20 cellular contexts compared by ENCODE assay signal in genomic region chr3:42745291-42745745, GRCh38. TPM values are rescaled to one million over a fixed set of nuclear protein-coding genes. Genes with fewer than 3 reads are reported as not detected.
A peak's percentile ranks its signal among the peaks of the same experiment; 100 is the strongest.
DNase-seq lines count a peak whose midpoint lies in the region; ATAC-seq, FAIRE-seq and TF ChIP-seq lines count a peak whose summit lies in the region.
"Had no signal": no experiment of that assay in that cellular context is flagged by ENCODE, and none has a peak within 500 bp of the region (broad histone marks: within the 10 kb centered on the region; RNA-seq: fewer than 3 reads in every experiment).

No MANE protein-coding gene starts in this region.

- no peak overlapping the region for H3K27ac Mint-ChIP-seq in activated T-helper 2 cell treated with anti-CD3 and anti-CD28 coated beads, Interferon-gamma antibody, Interleukin-2, Interleukin-4, amounts not matched to agents 10 μg/mL and 5 μg/mL and 100 μg/mL, durations not matched to agents 14 hours and 24 hours and 36 hours
- H3K27ac Mint-ChIP-seq: CD8-positive, alpha-beta memory T cell; T-cell had no signal

- in situ Hi-C loops in K562 (cut with MboI), result loop anchor here (5.0 to 10.0 kb wide), 2 partner anchors 93 to 171 kb away; partner anchors contain the start of gene ZBTB47

- TF ChIP-seq POLR2A in K562 (conservative IDR thresholded peaks at IDR 0.05), result no peak
- no peak for TF ChIP-seq POLR2A in tibial nerve (IDR thresholded peaks at IDR 0.05)

- H3K36me3 Mint-ChIP-seq in activated T-helper 2 cell treated with anti-CD3 and anti-CD28 coated beads, Interferon-gamma antibody, Interleukin-2, Interleukin-4, amounts not matched to agents 10 μg/mL and 5 μg/mL and 100 μg/mL, durations not matched to agents 14 hours and 24 hours and 36 hours (ENCODE audit: low read depth), result no peaks in the 10 kb centered on the region
- H3K36me3 Mint-ChIP-seq: CD8-positive, alpha-beta memory T cell; T-cell had no signal

- ATAC-seq in K562, result no peak
- no peak for ATAC-seq in lower lobe of right lung
- ATAC-seq in HG03520 (IDR thresholded peaks at IDR 0.05; ENCODE audit: unreplicated experiment), result no peak
- no peak for ATAC-seq in sciatic nerve
- ATAC-seq: T-cell had no signal

- no TSS peak for BruUV-seq in K562 (replicated peaks; lab: Mats Ljungman, UMichigan)

- FAIRE-seq in K562 (lab: Jason Lieb, UNC), result no peak
- FAIRE-seq: A549, astrocyte had no signal

- H3K27me3 ChIP-seq in K562 (ENCODE audit: control insufficient read depth in 2 of 2, insufficient read depth in 2 of 2, low read length in 2 of 2) (peaks cover 6 to 41% of the 10 kb centered on the region in 2 experiments; a peak in 4 of 5 replicates), lower lobe of right lung (ENCODE audit: low read depth) (no peaks in the 10 kb centered on the region), tibial nerve (no peaks in the 10 kb centered on the region)

- TF ChIP-seq EP300 in K562 (IDR thresholded peaks at IDR 0.05; ENCODE audit: low read length), result no peak
- TF ChIP-seq EP300 in tibial nerve (IDR thresholded peaks at IDR 0.05), result no peak

- H3K36me3 ChIP-seq in K562 (ENCODE audit: control insufficient read depth, insufficient read depth, low read length) (no peaks in the 10 kb centered on the region), lower lobe of right lung (no peaks in the 10 kb centered on the region), tibial nerve (no peaks in the 10 kb centered on the region)

- H3K4me1 ChIP-seq in K562 (replicated peaks in 1 of 2; ENCODE audit: control insufficient read depth in 2 of 2, insufficient read depth in 2 of 2, low read length in 2 of 2) (no peaks in the 10 kb centered on the region; a peak in 1 of 5 replicates), lower lobe of right lung (peaks cover 21% of the 10 kb centered on the region), tibial nerve (peaks cover 0 to 55% (median 22%) of the 10 kb centered on the region in 4 donors)
- H3K4me1 ChIP-seq: A549 had no signal

- H3K27me3 Mint-ChIP-seq in activated T-helper 2 cell treated with anti-CD3 and anti-CD28 coated beads, Interferon-gamma antibody, Interleukin-2, Interleukin-4, amounts not matched to agents 10 μg/mL and 5 μg/mL and 100 μg/mL, durations not matched to agents 14 hours and 24 hours and 36 hours (ENCODE audit: low read depth), result no peaks in the 10 kb centered on the region
- H3K27me3 Mint-ChIP-seq: T-cell had no signal

- TF ChIP-seq CTCF in K562 (IDR thresholded peaks at IDR 0.05 in 2 of 3, conservative IDR thresholded peaks at IDR 0.05 in 1 of 3; ENCODE audit: insufficient read depth in 2 of 3, low read depth in 1 of 3, low read length in 3 of 3) (no peak), lower lobe of right lung (IDR thresholded peaks at IDR 0.05) (no peak), tibial nerve (IDR thresholded peaks at IDR 0.05) (no peak)

- no peak overlapping the region for H3K9ac ChIP-seq in K562 (ENCODE audit: insufficient read depth in 1 of 2, low read depth in 2 of 2, low read length in 2 of 2)

- WGBS in K562 (ENCODE audit: insufficient coverage, low coverage, missing lambda C conversion rate), result 3% methylated on average over 3 of the region's 3 CpGs
- WGBS in tibial nerve, 2 donors, result 62 to 67% methylated on average over 3 of the region's 3 CpGs

- intact Hi-C loops in K562 (cut with micrococcal nuclease) (loop anchor here (2.0 kb wide), 1 partner anchor 173 kb away; no protein-coding TSS in a partner anchor), lower lobe of right lung (cut with DNase I) (no loop called here), sciatic nerve (cut with DNase I) (loop anchor here (5.0 to 10.0 kb wide), 3 partner anchors 93 to 163 kb away; partner anchors contain the start of genes NKTR, SEC22C and ZBTB47)
- intact Hi-C loops in activated T-helper 2 cell treated with anti-CD3 and anti-CD28 coated beads, Interferon-gamma antibody, Interleukin-2, Interleukin-4, amounts not matched to agents 10 μg/mL and 5 μg/mL and 100 μg/mL, durations not matched to agents 14 hours and 24 hours and 36 hours (cut with micrococcal nuclease), result no loop called here

- no peaks in the 10 kb centered on the region for H3K9me1 ChIP-seq in K562 (ENCODE audit: control insufficient read depth, insufficient read depth, low read length)

- TF ChIP-seq RAD21 in K562 (CRISPR knock-in tag; conservative IDR thresholded peaks at IDR 0.05 in 1 of 2, IDR thresholded peaks at IDR 0.05 in 1 of 2), result no peak

- no peak overlapping the region for H3K27ac ChIP-seq in K562 (ENCODE audit: extremely low read depth, low read depth, low read length)
- peak overlapping the region; percentile 43 for H3K27ac ChIP-seq in lower lobe of right lung
- peak overlapping the region; percentile 73 to 87 (median 82) for H3K27ac ChIP-seq in tibial nerve
- H3K27ac ChIP-seq: A549 had no signal

- POLR2A ChIA-PET in K562 (lab: Yijun Ruan, JAX), result interaction anchor here (0.7 to 1.9 kb wide), 6 partner anchors 10 to 212 kb away, joined by 3 to 5 read pairs (median 3); partner anchors contain the start of gene NKTR

- H2AFZ ChIP-seq in K562 (ENCODE audit: low read depth, low read length), result no peak overlapping the region

- DNase-seq in activated CD8-positive, alpha-beta memory T cell treated with anti-CD3 and anti-CD28 coated beads for 24 hours, result peak; percentile 11
- DNase-seq in activated CD8-positive, alpha-beta memory T cell treated with anti-CD3 and anti-CD28 coated beads, Interleukin-2, amount 50 U/mL, for 48 hours, result no peak
- DNase-seq in K562 (ENCODE audit: extremely low read depth in 1 of 4, low spot score in 3 of 4) (no peak), lower lobe of right lung (no peak), tibial nerve (ENCODE audit: low spot score in 2 of 2) (no peak), sciatic nerve (ENCODE audit: low spot score) (no peak)
- DNase-seq in activated T-helper 2 cell treated with anti-CD3 and anti-CD28 coated beads, Interferon-gamma antibody, Interleukin-2, Interleukin-4, amounts not matched to agents 10 μg/mL and 5 μg/mL and 100 μg/mL, durations not matched to agents 14 hours and 24 hours and 36 hours (ENCODE audit: low spot score), result no peak
- DNase-seq: activated effector memory CD4-positive, alpha-beta T cell treated with Interleukin-2 at 50 U/mL for 16 hours; CD8-positive, alpha-beta memory T cell; GOT3; left colon; MV-4-11; NCI-H2029 treated with DMSO at 0.1 percent for 48 hours; RPMI8226; T-cell had no signal

- H3K9me3 ChIP-seq in K562 (replicated peaks; ENCODE audit: control insufficient read depth, insufficient read depth, low read depth, low read length) (no peaks in the 10 kb centered on the region), lower lobe of right lung (no peaks in the 10 kb centered on the region), tibial nerve (no peaks in the 10 kb centered on the region)
- H3K9me3 ChIP-seq: A549 had no signal

- H3K4me3 ChIP-seq in K562, result no peak overlapping the region
- H3K4me3 ChIP-seq in lower lobe of right lung, result no peak overlapping the region
- H3K4me3 ChIP-seq in tibial nerve, result no peak overlapping the region
- H3K4me3 ChIP-seq: A549 had no signal

- H3K79me2 ChIP-seq in K562 (ENCODE audit: control insufficient read depth, insufficient read depth, low read length), result no peaks in the 10 kb centered on the region

- peaks cover 18% of the 10 kb centered on the region for H3K4me1 Mint-ChIP-seq in activated T-helper 2 cell treated with anti-CD3 and anti-CD28 coated beads, Interferon-gamma antibody, Interleukin-2, Interleukin-4, amounts not matched to agents 10 μg/mL and 5 μg/mL and 100 μg/mL, durations not matched to agents 14 hours and 24 hours and 36 hours (ENCODE audit: low read depth)

- CTCF ChIA-PET in K562 (lab: Yijun Ruan, JAX; ENCODE audit: low intra/inter-chr PET ratio), result interaction anchor here (2.6 kb wide), 1 partner anchor 84 kb away, joined by 15 read pairs; no protein-coding TSS in a partner anchor

- H3K4me2 ChIP-seq in K562 (ENCODE audit: insufficient read depth, low read length), result no peak overlapping the region

- no peaks in the 10 kb centered on the region for H3K9me3 Mint-ChIP-seq in activated T-helper 2 cell treated with anti-CD3 and anti-CD28 coated beads, Interferon-gamma antibody, Interleukin-2, Interleukin-4, amounts not matched to agents 10 μg/mL and 5 μg/mL and 100 μg/mL, durations not matched to agents 14 hours and 24 hours and 36 hours
- H3K9me3 Mint-ChIP-seq: CD8-positive, alpha-beta memory T cell; T-cell had no signal

- peaks cover 8% of the 10 kb centered on the region; the same call in 1 of the 2 replicates for H4K20me1 ChIP-seq in K562 (replicated peaks; ENCODE audit: control insufficient read depth, insufficient read depth, low read length)

- H3K4me3 Mint-ChIP-seq in activated T-helper 2 cell treated with anti-CD3 and anti-CD28 coated beads, Interferon-gamma antibody, Interleukin-2, Interleukin-4, amounts not matched to agents 10 μg/mL and 5 μg/mL and 100 μg/mL, durations not matched to agents 14 hours and 24 hours and 36 hours (ENCODE audit: low read depth), result no peak overlapping the region
- H3K4me3 Mint-ChIP-seq: CD8-positive, alpha-beta memory T cell; T-cell had no signal

RNA-seq across cellular contexts. Expression of gene CCDC13, which starts 27.7 kb away (rescaled TPM):
- total RNA-seq in K562 (2011; cell fraction: chromatin; rRNA removed; ENCODE audit: low replicate concordance), result 0.51 and 1.0 TPM in 2 replicates
- total RNA-seq in K562 (2011; cell fraction: nucleolus; rRNA removed), result 0.53 TPM in 1 of 2 replicates, not detected in the other
- 0.69 TPM in 1 of 2 replicates, not detected in the other for total RNA-seq in K562 (2011; cell fraction: nucleoplasm; rRNA removed)
- total RNA-seq in K562 (2014; rRNA removed), result 0.53 and 0.68 TPM in 2 replicates
- 0.67 TPM in 1 of 2 replicates, not detected in the other for total RNA-seq in K562 (2014; rRNA removed; fragmentation: Illumina TruSeq; extraction: Trizol)
- total RNA-seq in K562 (2015; rRNA removed; fragmentation: Illumina TruSeq; extraction: Trizol), result 0.26 and 0.54 TPM in 2 replicates
- total RNA-seq in K562 (2021), result 0.24 and 0.49 TPM in 2 replicates
- 0.22 TPM in 1 of 2 replicates, not detected in the other for polyA plus RNA-seq in K562 (2011; rRNA removed)
- 0.06 and 0.09 TPM in 2 replicates for polyA plus RNA-seq in K562 (2011; cell fraction: cytosol; rRNA removed)
- polyA plus RNA-seq in K562 (2011; cell fraction: nucleus; rRNA removed), result 0.47 and 0.63 TPM in 2 replicates
- polyA plus RNA-seq in K562 (2012), result 0.30 and 0.46 TPM in 2 replicates
- polyA plus RNA-seq in K562 (2014; fragmentation: Illumina TruSeq; extraction: Trizol), result 0.28 and 0.29 TPM in 2 replicates
- under 1 TPM; 0.20 to 0.70 TPM for polyA plus RNA-seq in K562 (2014; fragmentation: Nextera tagmentation; extraction: Ambion mirVana)
- polyA plus RNA-seq in K562 (2014; rRNA removed), result 0.48 and 0.89 TPM in 2 replicates
- not detected in 2 replicates for polyA minus RNA-seq in K562 (2011; rRNA and poly(A)+ RNA removed)
- not detected in 2 replicates for polyA minus RNA-seq in K562 (2011; cell fraction: cytosol; rRNA and poly(A)+ RNA removed)
- polyA minus RNA-seq in K562 (2011; cell fraction: nucleus; rRNA and poly(A)+ RNA removed), result not detected in 2 replicates
- 2.5 TPM for total RNA-seq in lower lobe of right lung
- 10 to 100 TPM in 1 of 4 donors, 1 to 10 TPM in 3; 1.7 to 12.6 (median 2.0) TPM for total RNA-seq in tibial nerve
- total RNA-seq in activated T-helper 2 cell treated with anti-CD3 and anti-CD28 coated beads, Interferon-gamma antibody, Interleukin-2, Interleukin-4, amounts not matched to agents 10 μg/mL and 5 μg/mL and 100 μg/mL, durations not matched to agents 14 hours and 24 hours and 36 hours, result 0.44 TPM in 1 of 2 replicates, not detected in the other
- total RNA-seq in sciatic nerve, result 3.1 TPM

RNA-seq across cellular contexts. Expression of gene HHATL, which starts 42.7 kb away (rescaled TPM):
- not detected in 2 replicates for total RNA-seq in K562 (2011; cell fraction: chromatin; rRNA removed; ENCODE audit: low replicate concordance)
- not detected in 2 replicates for total RNA-seq in K562 (2011; cell fraction: nucleolus; rRNA removed)
- total RNA-seq in K562 (2011; cell fraction: nucleoplasm; rRNA removed), result not detected in 2 replicates
- total RNA-seq in K562 (2014; rRNA removed) (not detected in 2 replicates), K562 (2014; rRNA removed; fragmentation: Illumina TruSeq; extraction: Trizol) (not detected in 2 replicates), K562 (2015; rRNA removed; fragmentation: Illumina TruSeq; extraction: Trizol) (not detected in 2 replicates), K562 (2021) (not detected in 2 replicates), lower lobe of right lung (1.0 TPM), tibial nerve (1 to 10 TPM in 1 of 4 donors, not detected in 3; 3.5 TPM), sciatic nerve (not detected)
- polyA plus RNA-seq in K562 (2011; rRNA removed) (not detected in 2 replicates), K562 (2014; fragmentation: Illumina TruSeq; extraction: Trizol) (not detected in 2 replicates), K562 (2014; fragmentation: Nextera tagmentation; extraction: Ambion mirVana) (not detected), K562 (2014; rRNA removed) (not detected in 2 replicates)
- polyA plus RNA-seq in K562 (2011; cell fraction: cytosol; rRNA removed), result not detected in 2 replicates
- polyA plus RNA-seq in K562 (2011; cell fraction: nucleus; rRNA removed), result not detected in 2 replicates
- polyA plus RNA-seq in K562 (2012), result not detected in 2 replicates
- not detected in 2 replicates for polyA minus RNA-seq in K562 (2011; rRNA and poly(A)+ RNA removed)
- polyA minus RNA-seq in K562 (2011; cell fraction: cytosol; rRNA and poly(A)+ RNA removed), result not detected in 2 replicates
- polyA minus RNA-seq in K562 (2011; cell fraction: nucleus; rRNA and poly(A)+ RNA removed), result not detected in 2 replicates
- not detected in 2 replicates for total RNA-seq in activated T-helper 2 cell treated with anti-CD3 and anti-CD28 coated beads, Interferon-gamma antibody, Interleukin-2, Interleukin-4, amounts not matched to agents 10 μg/mL and 5 μg/mL and 100 μg/mL, durations not matched to agents 14 hours and 24 hours and 36 hours
- total RNA-seq: activated CD8-positive, alpha-beta memory T cell treated with anti-CD3 and anti-CD28 coated beads for 36 hours; astrocyte; CD8-positive, alpha-beta memory T cell; T-cell had no signal
- polyA plus RNA-seq: A549; CD8-positive, alpha-beta memory T cell had no signal

RNA-seq across cellular contexts. Expression of gene HIGD1A, which starts 59.0 kb away (rescaled TPM):
- total RNA-seq in K562 (2011; cell fraction: chromatin; rRNA removed; ENCODE audit: low replicate concordance), result 16.0 and 47.0 TPM in 2 replicates
- total RNA-seq in K562 (2011; cell fraction: nucleolus; rRNA removed), result 14.0 and 19.1 TPM in 2 replicates
- total RNA-seq in K562 (2011; cell fraction: nucleoplasm; rRNA removed), result 44.3 and 95.3 TPM in 2 replicates
- total RNA-seq in K562 (2014; rRNA removed) (136 and 165 TPM in 2 replicates), K562 (2014; rRNA removed; fragmentation: Illumina TruSeq; extraction: Trizol) (333 and 382 TPM in 2 replicates), K562 (2015; rRNA removed; fragmentation: Illumina TruSeq; extraction: Trizol) (257 and 291 TPM in 2 replicates), K562 (2021) (183 and 189 TPM in 2 replicates), lower lobe of right lung (83.8 TPM), tibial nerve (100 to 1,000 TPM; 155 to 204 (median 186) TPM), sciatic nerve (71.4 TPM)
- polyA plus RNA-seq in K562 (2011; rRNA removed) (218 and 362 TPM in 2 replicates), K562 (2014; fragmentation: Illumina TruSeq; extraction: Trizol) (369 and 398 TPM in 2 replicates), K562 (2014; fragmentation: Nextera tagmentation; extraction: Ambion mirVana) (1,000 to 10,000 TPM; 1,116 to 1,185 TPM), K562 (2014; rRNA removed) (331 and 362 TPM in 2 replicates)
- 45.6 and 124 TPM in 2 replicates for polyA plus RNA-seq in K562 (2011; cell fraction: cytosol; rRNA removed)
- 25.3 and 53.9 TPM in 2 replicates for polyA plus RNA-seq in K562 (2011; cell fraction: nucleus; rRNA removed)
- 198 and 327 TPM in 2 replicates for polyA plus RNA-seq in K562 (2012)
- 172 and 181 TPM in 2 replicates for polyA minus RNA-seq in K562 (2011; rRNA and poly(A)+ RNA removed)
- 59.9 and 87.1 TPM in 2 replicates for polyA minus RNA-seq in K562 (2011; cell fraction: cytosol; rRNA and poly(A)+ RNA removed)
- 14.8 and 26.3 TPM in 2 replicates for polyA minus RNA-seq in K562 (2011; cell fraction: nucleus; rRNA and poly(A)+ RNA removed)
- 85.9 and 88.5 TPM in 2 replicates for total RNA-seq in activated T-helper 2 cell treated with anti-CD3 and anti-CD28 coated beads, Interferon-gamma antibody, Interleukin-2, Interleukin-4, amounts not matched to agents 10 μg/mL and 5 μg/mL and 100 μg/mL, durations not matched to agents 14 hours and 24 hours and 36 hours

RNA-seq across cellular contexts. Expression of gene KLHL40, which starts 60.0 kb away (rescaled TPM):
- not detected in 2 replicates for total RNA-seq in K562 (2011; cell fraction: chromatin; rRNA removed; ENCODE audit: low replicate concordance)
- total RNA-seq in K562 (2011; cell fraction: nucleolus; rRNA removed), result not detected in 2 replicates
- not detected in 2 replicates for total RNA-seq in K562 (2011; cell fraction: nucleoplasm; rRNA removed)
- total RNA-seq in K562 (2014; rRNA removed), result not detected in 2 replicates
- total RNA-seq in K562 (2014; rRNA removed; fragmentation: Illumina TruSeq; extraction: Trizol), result not detected in 2 replicates
- total RNA-seq in K562 (2015; rRNA removed; fragmentation: Illumina TruSeq; extraction: Trizol), result not detected in 2 replicates
- not detected in 2 replicates for total RNA-seq in K562 (2021)
- not detected in 2 replicates for polyA plus RNA-seq in K562 (2011; rRNA removed)
- not detected in 2 replicates for polyA plus RNA-seq in K562 (2011; cell fraction: cytosol; rRNA removed)
- not detected in 2 replicates for polyA plus RNA-seq in K562 (2011; cell fraction: nucleus; rRNA removed)
- not detected in 2 replicates for polyA plus RNA-seq in K562 (2012)
- polyA plus RNA-seq in K562 (2014; fragmentation: Illumina TruSeq; extraction: Trizol), result not detected in 2 replicates
- polyA plus RNA-seq in K562 (2014; fragmentation: Nextera tagmentation; extraction: Ambion mirVana), result not detected
- not detected in 2 replicates for polyA plus RNA-seq in K562 (2014; rRNA removed)
- polyA minus RNA-seq in K562 (2011; rRNA and poly(A)+ RNA removed), result not detected in 2 replicates
- not detected in 2 replicates for polyA minus RNA-seq in K562 (2011; cell fraction: cytosol; rRNA and poly(A)+ RNA removed)
- not detected in 2 replicates for polyA minus RNA-seq in K562 (2011; cell fraction: nucleus; rRNA and poly(A)+ RNA removed)
- not detected for total RNA-seq in lower lobe of right lung
- total RNA-seq in tibial nerve, result under 1 TPM in 1 of 4 donors, not detected in 3; 0.42 TPM
- not detected in 2 replicates for total RNA-seq in activated T-helper 2 cell treated with anti-CD3 and anti-CD28 coated beads, Interferon-gamma antibody, Interleukin-2, Interleukin-4, amounts not matched to agents 10 μg/mL and 5 μg/mL and 100 μg/mL, durations not matched to agents 14 hours and 24 hours and 36 hours
- total RNA-seq in sciatic nerve, result 0.13 TPM
- total RNA-seq: activated CD8-positive, alpha-beta memory T cell treated with anti-CD3 and anti-CD28 coated beads for 36 hours; astrocyte; CD8-positive, alpha-beta memory T cell; left colon; posterior vena cava; T-cell had no signal
- polyA plus RNA-seq: A549; CD8-positive, alpha-beta memory T cell had no signal

Comparison
In these comparisons a context has a peak if more than half of its experiments do, and no peak if none do; other contexts are left out.
1. intact Hi-C loops: an anchor here in K562 (2.0 kb wide) and sciatic nerve (5.0 to 10.0 kb wide); none called in lower lobe of right lung and activated T-helper 2 cell treated with anti-CD3 and anti-CD28 coated beads, Interferon-gamma antibody, Interleukin-2, Interleukin-4, amounts not matched to agents 10 μg/mL and 5 μg/mL and 100 μg/mL, durations not matched to agents 14 hours and 24 hours and 36 hours.